8 cellular contexts compared by ENCODE assay signal in genomic region chr16:58249780-58250478, GRCh38. TPM values are rescaled to one million over a fixed set of nuclear protein-coding genes. Genes with fewer than 3 reads are reported as not detected.
A peak's percentile ranks its signal among the peaks of the same experiment; 100 is the strongest.
DNase-seq lines count a peak whose midpoint lies in the region; ATAC-seq and TF ChIP-seq lines count a peak whose summit lies in the region.

No MANE protein-coding gene starts in this region.

- no peak overlapping the region for H3K27ac Mint-ChIP-seq in activated CD4-positive, alpha-beta memory T cell treated with anti-CD3 and anti-CD28 coated beads for 36 hours
- H3K27ac Mint-ChIP-seq in memory B cell = peak overlapping the region; percentile 90

- TF ChIP-seq CTCF in BJ (IDR thresholded peaks at IDR 0.05; ENCODE audit: insufficient read depth, low read depth, low read length) = no peak

- peaks cover under 1% of the 10 kb centered on the region for H3K27me3 Mint-ChIP-seq in activated CD4-positive, alpha-beta memory T cell treated with anti-CD3 and anti-CD28 coated beads for 36 hours
- H3K27me3 Mint-ChIP-seq in memory B cell = no peaks in the 10 kb centered on the region

- peak overlapping the region; percentile 78 for H3K4me3 ChIP-seq in BJ (ENCODE audit: low read depth, low read length)

- DNase-seq in BJ (ENCODE audit: low read depth) (peak; percentile 5), NCI-H526 treated with DMSO at 0.1 percent for 48 hours (lab: John Stamatoyannopoulos, UW) (peak; percentile 25), memory B cell (ENCODE audit: low spot score in 2 of 2) (peak; percentile 94 to 95)
- DNase-seq in activated CD4-positive, alpha-beta memory T cell treated with anti-CD3 and anti-CD28 coated beads for 36 hours = peak; percentile 90
- DNase-seq in effector CD4-positive, alpha-beta T cell = peak; percentile 74
- peak; percentile 71 to 80 (median 72) for DNase-seq in stimulated activated CD4-positive, alpha-beta T cell treated with anti-CD3 and anti-CD28 coated beads, TNF-alpha, amount 100 ng/mL, for 48 hours (ENCODE audit: low read depth in 3 of 3)

- POLR2A ChIA-PET in BJ (lab: Charles Lee) = no interaction called here
- POLR2A ChIA-PET in activated CD4-positive, alpha-beta memory T cell treated with anti-CD3 and anti-CD28 coated beads for 36 hours (lab: Charles Lee) = interaction anchor here (1.2 kb wide), 1 partner anchor 142 kb away, joined by 3 read pairs; the partner anchor contains the start of gene GINS3

- H3K4me1 Mint-ChIP-seq in activated CD4-positive, alpha-beta memory T cell treated with anti-CD3 and anti-CD28 coated beads for 36 hours (ENCODE audit: low read depth) = peaks cover 13% of the 10 kb centered on the region
- H3K4me1 Mint-ChIP-seq in memory B cell = peaks cover 18% of the 10 kb centered on the region

- peak overlapping the region; percentile 88 for H3K4me3 Mint-ChIP-seq in activated CD4-positive, alpha-beta memory T cell treated with anti-CD3 and anti-CD28 coated beads for 36 hours
- H3K4me3 Mint-ChIP-seq in memory B cell = peak overlapping the region; percentile 84

- ATAC-seq in GM19035 (IDR thresholded peaks at IDR 0.05; ENCODE audit: unreplicated experiment) = peak; percentile 81
- ATAC-seq in HG03196 (IDR thresholded peaks at IDR 0.05; ENCODE audit: unreplicated experiment) = peak; percentile 90
- peak; percentile 89 for ATAC-seq in memory B cell (ENCODE audit: low read depth)

- H3K9me3 Mint-ChIP-seq in activated CD4-positive, alpha-beta memory T cell treated with anti-CD3 and anti-CD28 coated beads for 36 hours = no peaks in the 10 kb centered on the region
- H3K9me3 Mint-ChIP-seq in memory B cell = no peaks in the 10 kb centered on the region

- intact Hi-C loops in activated CD4-positive, alpha-beta memory T cell treated with anti-CD3 and anti-CD28 coated beads for 36 hours (cut with micrococcal nuclease) = loop anchor here (1.0 kb wide), 3 partner anchors 14 to 380 kb away; partner anchors contain the start of gene CFAP20

- no peaks in the 10 kb centered on the region for H3K36me3 ChIP-seq in BJ (ENCODE audit: control insufficient read depth, insufficient read depth, low read length)

- H3K36me3 Mint-ChIP-seq in activated CD4-positive, alpha-beta memory T cell treated with anti-CD3 and anti-CD28 coated beads for 36 hours = no peaks in the 10 kb centered on the region
- peaks cover 2% of the 10 kb centered on the region for H3K36me3 Mint-ChIP-seq in memory B cell

- H3K27me3 ChIP-seq in BJ (ENCODE audit: control insufficient read depth, insufficient read depth, low read length) = 0 out of 2 replicates have a peak, but pooled peaks cover 1% of the 10 kb centered on the region

- CTCF ChIA-PET in BJ (lab: Yijun Ruan, JAX) = interaction anchor here (0.6 to 1.2 kb wide), 5 partner anchors 14 to 87 kb away, joined by 3 to 5 read pairs (median 3); no protein-coding TSS in a partner anchor
- CTCF ChIA-PET in activated CD4-positive, alpha-beta memory T cell treated with anti-CD3 and anti-CD28 coated beads for 36 hours (lab: Charles Lee) = interaction anchor here (0.7 to 1.1 kb wide), 4 partner anchors 12 to 108 kb away, joined by 3 read pairs; no protein-coding TSS in a partner anchor

RNA-seq across cellular contexts. Expression of gene PRSS54, which starts 44.9 kb away (rescaled TPM):
- not detected in 2 replicates for polyA plus RNA-seq in BJ (2011; rRNA removed)
- not detected in 2 replicates for polyA minus RNA-seq in BJ (2011; rRNA and poly(A)+ RNA removed)
- not detected for total RNA-seq in activated CD4-positive, alpha-beta memory T cell treated with anti-CD3 and anti-CD28 coated beads for 36 hours

RNA-seq across cellular contexts. Expression of gene CSNK2A2, which starts 52.0 kb away (rescaled TPM):
- 22.5 and 32.8 TPM in 2 replicates for polyA plus RNA-seq in BJ (2011; rRNA removed)
- 39.1 and 55.2 TPM in 2 replicates for polyA minus RNA-seq in BJ (2011; rRNA and poly(A)+ RNA removed)
- 10 to 100 TPM; 76.9 to 82.0 TPM for total RNA-seq in activated CD4-positive, alpha-beta memory T cell treated with anti-CD3 and anti-CD28 coated beads for 36 hours

Comparison
In these comparisons a context has a peak if more than half of its experiments do, and no peak if none do; other contexts are left out.
1. Peak in every context shown above with its lines: DNase-seq, ATAC-seq and H3K4me3 ChIP-seq.
2. DNase-seq: peak in every context shown above with its lines; median percentile 94 in memory B cell; 90 in activated CD4-positive, alpha-beta memory T cell treated with anti-CD3 and anti-CD28 coated beads for 36 hours; 74 in effector CD4-positive, alpha-beta T cell; 72 in stimulated activated CD4-positive, alpha-beta T cell treated with anti-CD3 and anti-CD28 coated beads, TNF-alpha, amount 100 ng/mL, for 48 hours; 25 in NCI-H526 treated with DMSO at 0.1 percent for 48 hours; 5 in BJ.